Comparison of ENCODE assay signal across 8 cellular contexts in genomic region chr3:157176108-157176507, GRCh38. TPM values are rescaled to one million over a fixed set of nuclear protein-coding genes. Genes with fewer than 3 reads are reported as not detected.
DNase-seq lines count a peak whose midpoint lies in the region; ATAC-seq and TF ChIP-seq lines count a peak whose summit lies in the region.

No MANE protein-coding gene starts in this region.

- DNase-seq in SK-N-DZ (ENCODE audit: low spot score) (peak; percentile 37), fibroblast of gingiva (ENCODE audit: low read depth) (peak; percentile 59), retinal pigment epithelial cell (ENCODE audit: low read depth) (no peak), omental fat pad (ENCODE audit: low spot score) (no peak), caudate nucleus (lab: John Stamatoyannopoulos, UW) (no peak)

- ATAC-seq in omental fat pad (ENCODE audit: low FRiP score) (no peak), HG02981 (IDR thresholded peaks at IDR 0.05; ENCODE audit: unreplicated experiment) (no peak), HG03460 (IDR thresholded peaks at IDR 0.05; ENCODE audit: unreplicated experiment) (no peak)

- no peak for TF ChIP-seq CTCF in retinal pigment epithelial cell (conservative IDR thresholded peaks at IDR 0.05; ENCODE audit: low read depth, low read length)
- TF ChIP-seq CTCF in omental fat pad (IDR thresholded peaks at IDR 0.05) = no peak

- peak overlapping the region; percentile 96 for H3K4me3 ChIP-seq in GM08714 (ENCODE audit: low read length)
- H3K4me3 ChIP-seq in retinal pigment epithelial cell (ENCODE audit: low read length) = peak overlapping the region; percentile 85

- no peak overlapping the region for H3K27ac ChIP-seq in caudate nucleus (ENCODE audit: low read depth, low read length)

RNA-seq across cellular contexts. Expression of gene CCNL1, which starts 16.2 kb away (rescaled TPM):
- 53.4 and 66.9 TPM in 2 replicates for polyA plus RNA-seq in SK-N-DZ (2014; cell fraction: cytosol; rRNA removed)
- 510 and 632 TPM in 2 replicates for polyA plus RNA-seq in SK-N-DZ (2014; cell fraction: nucleus; rRNA removed)
- 100 to 1,000 TPM; 378 to 875 (median 605) TPM for total RNA-seq in omental fat pad

Comparison
In these comparisons a context has a peak if more than half of its experiments do, and no peak if none do; other contexts are left out.
1. DNase-seq: peak in SK-N-DZ (single experiment) and fibroblast of gingiva (single experiment); none in retinal pigment epithelial cell (single experiment), omental fat pad (single experiment) and caudate nucleus (0 of 61).